8 cellular contexts compared by ENCODE assay signal in the genomic region with DNA sequence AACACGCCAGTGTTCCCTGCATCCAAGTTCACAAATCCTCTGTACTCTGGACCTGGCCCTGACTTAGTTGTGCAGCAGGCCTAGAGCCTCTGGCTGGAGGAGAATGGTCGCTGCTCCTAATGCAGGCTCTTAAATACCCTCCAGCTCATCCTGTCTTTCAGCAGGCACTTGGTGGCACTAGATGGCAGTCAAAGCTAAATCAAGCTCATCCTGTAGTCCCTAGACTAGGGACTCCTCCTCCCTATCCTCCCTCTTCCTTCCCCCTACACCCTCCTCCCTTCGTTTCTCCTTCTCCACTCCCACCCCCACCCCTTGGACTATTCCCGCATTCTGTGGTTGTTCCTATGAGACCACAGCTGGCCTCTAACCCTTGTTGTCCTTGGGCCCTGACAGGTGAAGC. TPM values are rescaled to one million over a fixed set of nuclear protein-coding genes. Genes with fewer than 3 reads are reported as not detected.
DNase-seq lines count a peak whose midpoint lies in the region; ATAC-seq and TF ChIP-seq lines count a peak whose summit lies in the region.

No MANE protein-coding gene starts in this region.

- DNase-seq in D341Med (ENCODE audit: low spot score) (peak; percentile 67), Kasumi-1 (lab: John Stamatoyannopoulos, UW) (peak; percentile 74 to 76), adrenal gland (peak in 4 of 7 donors; percentile 15 to 27 (median 22)), left lobe of liver (ENCODE audit: low spot score) (no peak), GDM1 (lab: John Stamatoyannopoulos, UW) (no peak), RWPE1 (ENCODE audit: low spot score) (no peak)

- H3K4me1 ChIP-seq in adrenal gland (replicated peaks in 1 of 2), result no peaks in the 10 kb centered on the region

- intact Hi-C loops in adrenal gland (cut with DNase I), result no loop called here

- no peak overlapping the region for H3K27ac ChIP-seq in adrenal gland
- H3K27ac ChIP-seq in RWPE1, result no peak overlapping the region

- TF ChIP-seq CTCF in adrenal gland (IDR thresholded peaks at IDR 0.05), result peak in 2 of 6 experiments; percentile 23 to 25
- no peak for TF ChIP-seq CTCF in RWPE1 (conservative IDR thresholded peaks at IDR 0.05; ENCODE audit: low read depth)

- POLR2A ChIA-PET in RWPE1 (lab: Yijun Ruan, JAX; ENCODE audit: low non-redundant PET), result no interaction called here

- no peak for TF ChIP-seq POLR2A in adrenal gland (IDR thresholded peaks at IDR 0.05)

- no peaks in the 10 kb centered on the region for H3K9me3 ChIP-seq in adrenal gland (replicated peaks in 1 of 3)

- CTCF ChIA-PET in RWPE1 (lab: Yijun Ruan, JAX), result no interaction called here

- H3K4me3 ChIP-seq in adrenal gland, result no peak overlapping the region

- H3K36me3 ChIP-seq in adrenal gland (replicated peaks in 1 of 2), result no peaks in the 10 kb centered on the region

- 55 to 71% (median 60%) methylated on average over 4 of the region's 4 CpGs for WGBS in adrenal gland, 4 donors

- ATAC-seq in left lobe of liver, result peak; percentile 95
- ATAC-seq in HG03457 (IDR thresholded peaks at IDR 0.05; ENCODE audit: unreplicated experiment), result no peak
- ATAC-seq in GM18858 (IDR thresholded peaks at IDR 0.05; ENCODE audit: unreplicated experiment), result no peak

- H3K27me3 ChIP-seq in adrenal gland, result peaks cover 4% of the 10 kb centered on the region

RNA-seq across cellular contexts. Expression of gene MTR, which starts 41.5 kb away (rescaled TPM):
- total RNA-seq in adrenal gland, result 10 to 100 TPM; 17.2 to 41.9 (median 27.9) TPM
- 10 to 100 TPM in 1 of 3 donors, 1 to 10 TPM in 2; 7.8 to 11.8 (median 9.3) TPM for polyA plus RNA-seq in adrenal gland
- 12.7 TPM for total RNA-seq in left lobe of liver

Comparison
In these comparisons a context has a peak if more than half of its experiments do, and no peak if none do; other contexts are left out.
1. DNase-seq: peak in D341Med (single experiment), Kasumi-1 (2 of 2) and adrenal gland (4 of 7); none in left lobe of liver (single experiment), GDM1 (single experiment) and RWPE1 (single experiment).